Comparison of ENCODE assay signal across 9 cellular contexts in the genomic region with DNA sequence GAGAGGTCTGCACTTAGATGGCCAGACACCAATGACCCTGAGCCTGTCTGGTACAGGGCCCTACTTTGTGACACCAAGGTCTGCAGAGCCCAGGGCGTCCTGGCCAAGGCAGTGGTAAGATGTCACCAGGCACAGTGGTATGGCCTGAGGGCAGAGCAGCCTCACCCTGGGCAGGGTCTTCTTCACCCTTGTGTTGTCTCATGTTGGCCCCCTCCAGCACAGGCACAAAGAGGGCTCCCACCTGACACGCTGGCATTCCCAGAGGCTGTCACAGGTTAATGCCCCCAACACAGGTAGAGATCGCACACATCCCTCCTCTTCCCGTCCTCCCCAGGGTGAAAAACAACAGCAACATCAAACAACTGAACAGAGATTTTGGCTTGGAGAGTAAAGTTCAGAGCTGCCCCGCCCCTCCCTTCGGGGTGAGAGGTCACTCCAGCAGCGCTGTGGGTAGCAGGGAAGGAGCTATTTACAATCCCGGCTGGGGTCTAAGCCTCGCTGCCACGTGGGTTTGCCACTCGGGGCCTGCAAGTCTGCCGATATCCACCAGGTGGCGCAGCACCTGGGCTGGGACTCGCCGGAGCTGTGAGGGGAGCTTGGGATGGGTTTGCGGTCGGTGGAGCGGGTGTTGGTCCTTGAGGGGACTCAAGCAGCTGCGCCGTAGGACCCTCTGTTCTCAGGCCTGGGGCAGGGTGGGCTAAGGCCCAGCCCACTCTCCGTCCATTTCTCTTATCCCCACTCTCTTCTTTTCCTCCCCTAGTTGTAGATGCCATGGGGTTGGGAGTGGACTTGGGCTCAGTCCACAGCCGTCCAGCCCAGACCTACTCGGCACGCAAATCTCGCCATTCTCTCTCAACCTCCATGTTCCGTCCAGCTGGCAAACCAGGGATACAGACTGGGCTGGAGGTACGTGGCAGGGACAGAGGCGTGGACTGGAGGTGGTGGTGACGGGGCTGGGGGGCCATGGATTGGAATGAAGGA. TPM values are rescaled to one million over a fixed set of nuclear protein-coding genes. Genes with fewer than 3 reads are reported as not detected.
DNase-seq lines count a peak whose midpoint lies in the region; ATAC-seq and TF ChIP-seq lines count a peak whose summit lies in the region.
"Had no signal": no experiment of that assay in that cellular context is flagged by ENCODE, and none has a peak within 500 bp of the region (broad histone marks: within the 10 kb centered on the region; RNA-seq: fewer than 3 reads in every experiment).

No MANE protein-coding gene starts in this region.

- no peaks in the 10 kb centered on the region for H3K36me3 ChIP-seq in Panc1 (ENCODE audit: control insufficient read depth, insufficient read depth, low read length)
- no peaks in the 10 kb centered on the region for H3K36me3 ChIP-seq in fibroblast of lung (ENCODE audit: control insufficient read depth, insufficient read depth, low read length)

- H3K4me2 ChIP-seq in fibroblast of lung (ENCODE audit: extremely low read depth, insufficient read depth, low read length) = peak overlapping the region; percentile 40

- H4K20me1 ChIP-seq in fibroblast of lung (ENCODE audit: control insufficient read depth, extremely low read depth, insufficient read depth, low read length) = peaks cover 1% of the 10 kb centered on the region

- POLR2A ChIA-PET in Panc1 (lab: Charles Lee) = interaction anchor here (0.8 kb wide), 1 partner anchor 81 kb away, joined by 3 read pairs; no protein-coding TSS in a partner anchor

- H3K27ac Mint-ChIP-seq in nephron progenitor cell = no peak overlapping the region
- H3K27ac Mint-ChIP-seq: T-helper 1 cell treated with Interleukin-12 subunit alpha and Interleukin-12 subunit beta and Interleukin-4 antibody, amounts not matched to agents 30 μg/mL and 1 μg/mL, for 36 hours had no signal

- H3K36me3 Mint-ChIP-seq in nephron progenitor cell (ENCODE audit: low read depth) = peaks cover 9% of the 10 kb centered on the region

- H3K4me1 Mint-ChIP-seq in nephron progenitor cell = peaks cover 58% of the 10 kb centered on the region

- BruUV-seq in Panc1 (replicated peaks; lab: Mats Ljungman, UMichigan) = no TSS peak

- H3K27ac ChIP-seq in Panc1 (ENCODE audit: low read length) (peak overlapping the region; percentile 24; the same call in 1 of the 2 replicates), fibroblast of lung (ENCODE audit: insufficient read depth, low read length) (no peak overlapping the region)

- in situ Hi-C loops in Panc1 (cut with HindIII; ENCODE audit: low pct_unique_long_range_greater_than_20kb, low sequenced_read_pairs) = no loop called here

- ATAC-seq in Panc1 (peak; percentile 69), GM21390 (IDR thresholded peaks at IDR 0.05; ENCODE audit: unreplicated experiment) (no peak)
- ATAC-seq in stimulated activated naive CD8-positive, alpha-beta T cell treated with anti-CD3 and anti-CD28 coated beads, Interleukin-15, Interleukin-2, amounts not matched to agents 100 U/mL and 50 U/mL, for 24 hours = peak; percentile 67

- H3K9ac ChIP-seq in fibroblast of lung (ENCODE audit: insufficient read depth, low read length) = no peak overlapping the region

- no peaks in the 10 kb centered on the region for H3K9me3 ChIP-seq in Panc1 (ENCODE audit: control insufficient read depth, insufficient read depth, low read depth, low read length)
- no peaks in the 10 kb centered on the region for H3K9me3 ChIP-seq in fibroblast of lung (ENCODE audit: control insufficient read depth, insufficient read depth, low read depth, low read length)

- H3K27me3 ChIP-seq in Panc1 (ENCODE audit: control insufficient read depth, insufficient read depth, low read length) (peaks cover 2% of the 10 kb centered on the region; the same call in 1 of the 2 replicates), fibroblast of lung (ENCODE audit: control insufficient read depth, insufficient read depth, low read length) (peaks cover 11% of the 10 kb centered on the region)

- H3K79me2 ChIP-seq in fibroblast of lung (ENCODE audit: control insufficient read depth, insufficient read depth, low read length) = no peaks in the 10 kb centered on the region

- peak; percentile 98 for TF ChIP-seq CTCF in Panc1 (IDR thresholded peaks at IDR 0.05)
- peak; percentile 88 to 91 for TF ChIP-seq CTCF in fibroblast of lung (conservative IDR thresholded peaks at IDR 0.05 in 1 of 2, IDR thresholded peaks at IDR 0.05 in 1 of 2; ENCODE audit: low read depth in 1 of 2, low read length in 2 of 2)
- peak; percentile 98 for TF ChIP-seq CTCF in nephron progenitor cell (IDR thresholded peaks at IDR 0.05)

- H3K4me3 ChIP-seq in Jurkat, Clone E6-1 (ENCODE audit: low read length) = peak overlapping the region; percentile 2; the same call in 1 of the 2 replicates
- H3K4me3 ChIP-seq in Panc1 (ENCODE audit: low read depth in 2 of 2, low read length in 2 of 2) = peak overlapping the region in 1 of 2 experiments; percentile 33; a peak in 2 of 4 replicates
- H3K4me3 ChIP-seq in fibroblast of lung (replicated peaks in 1 of 4; ENCODE audit: control extremely low read depth in 1 of 4, insufficient read depth in 1 of 4, low read depth in 3 of 4, low read length in 4 of 4) = no peak overlapping the region

- H3K9me3 Mint-ChIP-seq in nephron progenitor cell = no peaks in the 10 kb centered on the region
- H3K9me3 Mint-ChIP-seq: T-helper 1 cell treated with Interleukin-12 subunit alpha and Interleukin-12 subunit beta and Interleukin-4 antibody, amounts not matched to agents 30 μg/mL and 1 μg/mL, for 36 hours had no signal

- intact Hi-C loops in Panc1 (cut with micrococcal nuclease; ENCODE audit: unreplicated experiment) = loop anchor here (2.0 to 5.0 kb wide), 2 partner anchors 36 to 77 kb away; a partner anchor contains a TSS

- H3K4me1 ChIP-seq in Panc1 (ENCODE audit: control insufficient read depth, insufficient read depth, low read length) (peaks cover 16% of the 10 kb centered on the region; the same call in 1 of the 2 replicates), fibroblast of lung (ENCODE audit: control insufficient read depth, extremely low read depth, insufficient read depth, low read length) (no peaks in the 10 kb centered on the region)

- CTCF ChIA-PET in Panc1 (lab: Charles Lee) = interaction anchor here (0.5 to 2.0 kb wide), 11 partner anchors 9 to 81 kb away, joined by 3 to 27 read pairs (median 5); a partner anchor contains a TSS

- H3K27me3 Mint-ChIP-seq in nephron progenitor cell (ENCODE audit: low read depth, poor library complexity) = peaks cover 4% of the 10 kb centered on the region

- no peak overlapping the region for H3K4me3 Mint-ChIP-seq in nephron progenitor cell
- H3K4me3 Mint-ChIP-seq: T-helper 1 cell treated with Interleukin-12 subunit alpha and Interleukin-12 subunit beta and Interleukin-4 antibody, amounts not matched to agents 30 μg/mL and 1 μg/mL, for 36 hours had no signal

- DNase-seq in D341Med (ENCODE audit: low spot score) = peak; percentile 95
- peak; percentile 64 for DNase-seq in Jurkat, Clone E6-1 (ENCODE audit: low read depth, low spot score)
- DNase-seq in Panc1 (ENCODE audit: low read depth, low spot score) = no peak
- DNase-seq in activated T-cell treated with anti-CD3 and anti-CD28 coated beads, Interleukin-2, amount 50 U/mL, for 48 hours = peak; percentile 90 to 92
- peak; percentile 38 to 61 for DNase-seq in fibroblast of lung (ENCODE audit: low read depth in 2 of 2)
- DNase-seq in nephron progenitor cell = peak; percentile 94
- DNase-seq in stimulated activated naive CD8-positive, alpha-beta T cell treated with anti-CD3 and anti-CD28 coated beads, Interleukin-15, Interleukin-2, amounts not matched to agents 100 U/mL and 50 U/mL, for 24 hours = peak; percentile 90

- H2AFZ ChIP-seq in fibroblast of lung (ENCODE audit: low read length) = no peak overlapping the region

RNA-seq across cellular contexts. Expression of a gene that starts 12.7 kb away (rescaled TPM):
- polyA plus RNA-seq in Jurkat, Clone E6-1 (2012; ENCODE audit: insufficient read depth, insufficient read length) = 10.9 TPM
- total RNA-seq in Panc1 (2021; ENCODE audit: unreplicated experiment) (2.3 TPM), fibroblast of lung (0.33 and 0.51 TPM in 2 replicates)
- 6.0 TPM for polyA plus RNA-seq in Panc1 (2012; ENCODE audit: insufficient read length)
- 0.16 and 0.30 TPM in 2 replicates for polyA plus RNA-seq in fibroblast of lung
- polyA plus RNA-seq in fibroblast of lung (2012) = 0.22 and 0.76 TPM in 2 replicates
- 2.8 TPM in 1 of 2 replicates, not detected in the other for polyA minus RNA-seq in fibroblast of lung (ENCODE audit: low replicate concordance)

RNA-seq across cellular contexts. Expression of a gene that starts 27.8 kb away (rescaled TPM):
- 21.1 TPM for polyA plus RNA-seq in Jurkat, Clone E6-1 (2012; ENCODE audit: insufficient read depth, insufficient read length)
- total RNA-seq in Panc1 (2021; ENCODE audit: unreplicated experiment) (8.0 TPM), fibroblast of lung (2.8 and 3.8 TPM in 2 replicates)
- polyA plus RNA-seq in Panc1 (2012; ENCODE audit: insufficient read length) = 6.9 TPM
- 2.6 and 4.3 TPM in 2 replicates for polyA plus RNA-seq in fibroblast of lung
- 3.6 and 3.9 TPM in 2 replicates for polyA plus RNA-seq in fibroblast of lung (2012)
- polyA minus RNA-seq in fibroblast of lung (ENCODE audit: low replicate concordance) = 3.3 and 8.4 TPM in 2 replicates

RNA-seq across cellular contexts. Expression of a gene that starts 36.3 kb away (rescaled TPM):
- polyA plus RNA-seq in Jurkat, Clone E6-1 (2012; ENCODE audit: insufficient read depth, insufficient read length) = 2.6 TPM
- 23.8 TPM for total RNA-seq in Panc1 (2021; ENCODE audit: unreplicated experiment)
- 37.9 TPM for polyA plus RNA-seq in Panc1 (2012; ENCODE audit: insufficient read length)
- total RNA-seq in fibroblast of lung = 0.26 TPM in 1 of 2 replicates, not detected in the other
- 0.06 and 0.07 TPM in 2 replicates for polyA plus RNA-seq in fibroblast of lung
- not detected in 2 replicates for polyA plus RNA-seq in fibroblast of lung (2012)
- not detected in 2 replicates for polyA minus RNA-seq in fibroblast of lung (ENCODE audit: low replicate concordance)

RNA-seq across cellular contexts. Expression of a gene that starts 40.2 kb away (rescaled TPM):
- polyA plus RNA-seq in Jurkat, Clone E6-1 (2012; ENCODE audit: insufficient read depth, insufficient read length) = 41.8 TPM
- total RNA-seq in Panc1 (2021; ENCODE audit: unreplicated experiment) (41.7 TPM), fibroblast of lung (49.1 and 58.5 TPM in 2 replicates)
- polyA plus RNA-seq in Panc1 (2012; ENCODE audit: insufficient read length) = 45.7 TPM
- polyA plus RNA-seq in fibroblast of lung = 19.5 and 28.9 TPM in 2 replicates
- 37.4 and 58.0 TPM in 2 replicates for polyA plus RNA-seq in fibroblast of lung (2012)
- polyA minus RNA-seq in fibroblast of lung (ENCODE audit: low replicate concordance) = 144 and 162 TPM in 2 replicates

RNA-seq across cellular contexts. Expression of a gene that starts 44.3 kb away (rescaled TPM):
- polyA plus RNA-seq in Jurkat, Clone E6-1 (2012; ENCODE audit: insufficient read depth, insufficient read length) = 34.0 TPM
- total RNA-seq in Panc1 (2021; ENCODE audit: unreplicated experiment) (67.4 TPM), fibroblast of lung (35.4 and 61.1 TPM in 2 replicates)
- 79.4 TPM for polyA plus RNA-seq in Panc1 (2012; ENCODE audit: insufficient read length)
- 29.4 and 36.0 TPM in 2 replicates for polyA plus RNA-seq in fibroblast of lung
- 25.1 and 30.4 TPM in 2 replicates for polyA plus RNA-seq in fibroblast of lung (2012)
- 23.7 and 24.0 TPM in 2 replicates for polyA minus RNA-seq in fibroblast of lung (ENCODE audit: low replicate concordance)

Comparison
In these comparisons a context has a peak if more than half of its experiments do, and no peak if none do; other contexts are left out.
1. RNA of a gene that starts 36.3 kb away (total RNA-seq): 23.8 TPM in Panc1 (single experiment); 0.26 TPM in fibroblast of lung; every median in the first group is over 10 times any median in the second.
2. Peak in every context shown above with its lines, with median percentiles within 50 percentile points of each other: CTCF ChIP-seq.